38 cellular contexts compared by ENCODE assay signal in the genomic region with DNA sequence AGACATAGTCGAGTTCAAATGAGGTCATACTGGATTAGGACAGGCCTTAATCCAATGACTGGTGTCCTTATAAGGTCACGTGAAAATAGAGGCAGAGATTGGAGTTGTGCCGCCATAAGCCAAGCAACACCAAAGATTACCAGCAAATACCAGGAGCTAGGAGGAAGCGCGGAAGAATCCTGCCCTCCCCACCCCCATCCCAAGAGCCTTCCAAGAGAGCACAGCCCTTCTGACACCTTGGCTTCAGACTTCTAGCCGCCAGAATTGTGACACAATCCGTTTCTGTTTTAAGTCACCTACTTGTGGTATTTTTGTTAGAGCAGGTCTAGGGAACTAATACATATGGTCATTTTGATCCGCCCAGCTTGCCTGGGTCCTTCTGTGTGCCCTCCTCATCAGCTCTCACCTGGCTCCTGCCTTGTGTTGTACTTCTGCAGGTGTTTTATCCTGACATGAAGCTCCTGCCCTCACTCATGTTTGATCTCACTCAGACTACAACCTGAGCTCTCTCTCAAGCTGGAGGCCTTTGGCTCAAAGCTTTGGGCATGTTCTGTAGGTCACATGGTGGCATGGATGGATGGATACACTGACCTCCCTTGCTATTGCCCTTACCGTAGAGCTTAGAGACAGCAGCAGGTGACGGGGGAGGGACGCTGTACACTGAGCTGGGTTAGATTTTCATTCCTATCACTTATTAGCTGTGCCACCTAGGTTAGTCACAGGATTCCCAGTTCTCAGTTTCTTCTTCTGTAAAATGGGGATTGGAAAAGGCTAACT. TPM values are rescaled to one million over a fixed set of nuclear protein-coding genes. Genes with fewer than 3 reads are reported as not detected.
"Had no signal": no experiment of that assay in that cellular context is flagged by ENCODE, and none has a peak within 500 bp of the region (broad histone marks: within the 10 kb centered on the region; RNA-seq: fewer than 3 reads in every experiment).

No MANE protein-coding gene starts in this region.

- H3K27me3 Mint-ChIP-seq: activated T-cell treated with anti-CD3 and anti-CD28 coated beads, Interleukin-2, amount 50 U/mL, for 24 hours had no signal

- H3K27me3 ChIP-seq: adrenal gland, body of pancreas, breast epithelium, Peyer's patch had no signal

- H3K36me3 ChIP-seq: adrenal gland, breast epithelium, Peyer's patch had no signal

- H3K4me1 Mint-ChIP-seq: activated CD4-positive, alpha-beta T cell treated with anti-CD3 and anti-CD28 coated beads for 36 hours; activated CD4-positive, alpha-beta T cell treated with anti-CD3 and anti-CD28 coated beads, Interleukin-2, amount 10 ng/mL, durations not matched to agents 7 days and 5 days had no signal

- ATAC-seq: activated CD4-positive, alpha-beta T cell treated with anti-CD3 and anti-CD28 coated beads for 36 hours; activated CD4-positive, CD25-positive, alpha-beta regulatory T cell treated with anti-CD3 and anti-CD28 coated beads, Interleukin-2, amount 50 U/mL, for 24 hours; activated CD8-positive, alpha-beta T cell treated with anti-CD3 and anti-CD28 coated beads, Interleukin-2, amount 10 ng/mL, durations not matched to agents 7 days and 5 days; activated naive CD4-positive, alpha-beta T cell treated with anti-CD3 and anti-CD28 coated beads, Interleukin-2, amount 50 U/mL, for 72 hours; body of pancreas; PC-3; Right ventricle myocardium inferior; SK-N-SH treated with all-trans-retinoic acid at 6 μM for 48 hours had no signal

- H3K9me3 ChIP-seq: adrenal gland, body of pancreas, breast epithelium, Peyer's patch had no signal

- H3K4me1 ChIP-seq: adrenal gland, breast epithelium, Peyer's patch had no signal

- H3K27ac Mint-ChIP-seq: activated CD4-positive, alpha-beta T cell treated with anti-CD3 and anti-CD28 coated beads for 36 hours; activated CD4-positive, alpha-beta T cell treated with anti-CD3 and anti-CD28 coated beads, Interleukin-2, amount 10 ng/mL, durations not matched to agents 7 days and 5 days; activated CD8-positive, alpha-beta T cell treated with anti-CD3 and anti-CD28 coated beads, Interleukin-2, amount 10 ng/mL, durations not matched to agents 7 days and 5 days; activated naive CD4-positive, alpha-beta T cell treated with anti-CD3 and anti-CD28 coated beads for 36 hours; activated naive CD4-positive, alpha-beta T cell treated with anti-CD3 and anti-CD28 coated beads, Interleukin-2, amount 50 U/mL, for 72 hours; activated T-cell treated with anti-CD3 and anti-CD28 coated beads, Interleukin-2, amount 50 U/mL, for 24 hours; activated T-helper 1 cell treated with anti-CD3 and anti-CD28 coated beads, Interleukin-12 subunit alpha, Interleukin-12 subunit beta, Interleukin-2, Interleukin-4 antibody, amounts not matched to agents 30 ng/mL and 10 ng/mL and 1 ng/mL, durations not matched to agents 14 hours and 24 hours and 36 hours had no signal

- H3K9me3 Mint-ChIP-seq: activated CD4-positive, alpha-beta T cell treated with anti-CD3 and anti-CD28 coated beads, Interleukin-2, amount 10 ng/mL, durations not matched to agents 7 days and 5 days; activated naive CD4-positive, alpha-beta T cell treated with anti-CD3 and anti-CD28 coated beads for 36 hours; activated naive CD4-positive, alpha-beta T cell treated with anti-CD3 and anti-CD28 coated beads, Interleukin-2, amount 50 U/mL, for 72 hours; activated T-cell treated with anti-CD3 and anti-CD28 coated beads, Interleukin-2, amount 50 U/mL, for 24 hours; activated T-helper 1 cell treated with anti-CD3 and anti-CD28 coated beads, Interleukin-12 subunit alpha, Interleukin-12 subunit beta, Interleukin-2, Interleukin-4 antibody, amounts not matched to agents 30 ng/mL and 10 ng/mL and 1 ng/mL, durations not matched to agents 14 hours and 24 hours and 36 hours had no signal

- H3K27ac ChIP-seq: adrenal gland, body of pancreas, breast epithelium, KMS-11, Peyer's patch had no signal

- H3K4me3 Mint-ChIP-seq: activated CD4-positive, alpha-beta T cell treated with anti-CD3 and anti-CD28 coated beads for 36 hours; activated CD4-positive, alpha-beta T cell treated with anti-CD3 and anti-CD28 coated beads, Interleukin-2, amount 10 ng/mL, durations not matched to agents 7 days and 5 days; activated CD8-positive, alpha-beta T cell treated with anti-CD3 and anti-CD28 coated beads, Interleukin-2, amount 10 ng/mL, durations not matched to agents 7 days and 5 days; activated naive CD4-positive, alpha-beta T cell treated with anti-CD3 and anti-CD28 coated beads for 36 hours; activated T-cell treated with anti-CD3 and anti-CD28 coated beads, Interleukin-2, amount 50 U/mL, for 24 hours; activated T-helper 1 cell treated with anti-CD3 and anti-CD28 coated beads, Interleukin-12 subunit alpha, Interleukin-12 subunit beta, Interleukin-2, Interleukin-4 antibody, amounts not matched to agents 30 ng/mL and 10 ng/mL and 1 ng/mL, durations not matched to agents 14 hours and 24 hours and 36 hours had no signal

- H3K36me3 Mint-ChIP-seq: activated naive CD4-positive, alpha-beta T cell treated with anti-CD3 and anti-CD28 coated beads, Interleukin-2, amount 50 U/mL, for 72 hours had no signal

- H3K4me3 ChIP-seq: adrenal gland, body of pancreas, breast epithelium, Peyer's patch had no signal

- DNase-seq: activated CD4-positive, alpha-beta T cell treated with anti-CD3 and anti-CD28 coated beads for 36 hours; activated CD4-positive, alpha-beta T cell treated with anti-CD3 and anti-CD28 coated beads, Interleukin-2, amount 10 ng/mL, durations not matched to agents 7 days and 5 days; activated CD4-positive, alpha-beta T cell treated with anti-CD3 and anti-CD28 coated beads, Interleukin-2, amount 50 U/mL, for 48 hours; activated CD8-positive, alpha-beta T cell treated with anti-CD3 and anti-CD28 coated beads, Interleukin-2, amount 10 ng/mL, durations not matched to agents 7 days and 5 days; activated gamma-delta T cell treated with Interleukin-2 at 50 U/mL for 16 hours; activated naive CD4-positive, alpha-beta T cell treated with anti-CD3 and anti-CD28 coated beads for 36 hours; activated T-cell treated with anti-CD3 and anti-CD28 coated beads, Interleukin-2, amount 50 U/mL, for 24 hours; adrenal gland; body of pancreas; MM.1S; MV-4-11; NCI-H1092; NCI-H1436 treated with DMSO at 0.1 percent for 48 hours; NCI-H187; NCI-H2029 treated with DMSO at 0.1 percent for 48 hours; NCI-H2107; NCI-H2171; NCI-H510A; NCI-H526; NCI-H748 treated with DMSO at 0.1 percent for 48 hours; NK-92 treated with Interleukin-12 subunit alpha and Interleukin-12 subunit beta, amount 100 ng/mL, for 24 hours; PC-3; Peyer's patch; RPMI8226; SIG-M5; SW 1271; T-helper 1 cell; T-helper 2 cell; T-helper 9 cell had no signal

RNA-seq across cellular contexts. Expression of a gene that starts 24.5 kb away (rescaled TPM):
- total RNA-seq: activated CD4-positive, alpha-beta T cell treated with anti-CD3 and anti-CD28 coated beads for 36 hours; activated CD4-positive, alpha-beta T cell treated with anti-CD3 and anti-CD28 coated beads, Interleukin-2, amount 10 ng/mL, durations not matched to agents 7 days and 5 days; activated CD8-positive, alpha-beta T cell treated with anti-CD3 and anti-CD28 coated beads, Interleukin-2, amount 10 ng/mL, durations not matched to agents 7 days and 5 days; activated naive CD4-positive, alpha-beta T cell treated with anti-CD3 and anti-CD28 coated beads for 36 hours; activated naive CD4-positive, alpha-beta T cell treated with anti-CD3 and anti-CD28 coated beads, Interleukin-2, amount 50 U/mL, for 72 hours; activated T-helper 1 cell treated with anti-CD3 and anti-CD28 coated beads, Interleukin-12 subunit alpha, Interleukin-12 subunit beta, Interleukin-2, Interleukin-4 antibody, amounts not matched to agents 30 ng/mL and 10 ng/mL and 1 ng/mL, durations not matched to agents 14 hours and 24 hours and 36 hours; breast epithelium; cardiac septum; LHCN-M2; PC-3; Peyer's patch; Right ventricle myocardium inferior had no signal
